In genomic region chr2:31190188-31190587, GRCh38 we compare ENCODE assay signal across 25 cellular contexts. TPM values are rescaled to one million over a fixed set of nuclear protein-coding genes. Genes with fewer than 3 reads are reported as not detected.
DNase-seq lines count a peak whose midpoint lies in the region; ATAC-seq, FAIRE-seq and TF ChIP-seq lines count a peak whose summit lies in the region.
"Had no signal": no experiment of that assay in that cellular context is flagged by ENCODE, and none has a peak within 500 bp of the region (broad histone marks: within the 10 kb centered on the region; RNA-seq: fewer than 3 reads in every experiment).

No MANE protein-coding gene starts in this region.

- no peak overlapping the region for H3K9ac ChIP-seq in HepG2 (ENCODE audit: insufficient read depth, low read depth, low read length)
- H3K9ac ChIP-seq in IMR-90 (ENCODE audit: low read depth, low read length), result no peak overlapping the region
- H3K9ac ChIP-seq: BLaER1 had no signal

- no peak overlapping the region for H2BK5ac ChIP-seq in IMR-90 (ENCODE audit: low read depth, low read length, poor library complexity, severe bottlenecking)

- TF ChIP-seq POLR2A in HepG2 (IDR thresholded peaks at IDR 0.05; ENCODE audit: insufficient read depth in 1 of 2, low read depth in 2 of 2, low read length in 2 of 2), result no peak
- TF ChIP-seq POLR2A in right lobe of liver (IDR thresholded peaks at IDR 0.05), result no peak
- TF ChIP-seq POLR2A in A549 (IDR thresholded peaks at IDR 0.05; ENCODE audit: low read length), result no peak
- TF ChIP-seq POLR2A in IMR-90 (IDR thresholded peaks at IDR 0.05; ENCODE audit: low read depth, low read length), result no peak

- no peak overlapping the region for H3K18ac ChIP-seq in IMR-90 (ENCODE audit: low read depth, low read length)

- no peak overlapping the region for H4K8ac ChIP-seq in IMR-90 (ENCODE audit: low read depth in 2 of 2, low read length in 2 of 2)

- FAIRE-seq in HepG2 (lab: Jason Lieb, UNC) (no peak), A549 (lab: Jason Lieb, UNC) (no peak)
- FAIRE-seq: GM12878 had no signal

- ATAC-seq in HepG2 (no peak), right lobe of liver (no peak), A549 (no peak), IMR-90 (ENCODE audit: low read depth) (no peak)
- ATAC-seq: GM12878 had no signal

- H3K4me2 ChIP-seq in HepG2 (ENCODE audit: low read depth, low read length) (no peak overlapping the region), A549 (no peak overlapping the region), IMR-90 (ENCODE audit: low read depth, low read length) (no peak overlapping the region)
- H3K4me2 ChIP-seq: BLaER1 had no signal

- no peak overlapping the region for H3K4ac ChIP-seq in IMR-90 (ENCODE audit: low read depth, low read length)

- POLR2A ChIA-PET in HepG2 (lab: Yijun Ruan, JAX) (no interaction called here), A549 (lab: Yijun Ruan, JAX) (no interaction called here), IMR-90 (lab: Charles Lee; ENCODE audit: unreplicated experiment) (no interaction called here)

- no peak overlapping the region for H2AK9ac ChIP-seq in IMR-90 (replicated peaks; ENCODE audit: low read depth, low read length, poor library complexity)

- DNase-seq in HepG2 (ENCODE audit: low spot score), result no peak
- DNase-seq in right lobe of liver, result no peak
- DNase-seq in A549 (ENCODE audit: low read depth in 1 of 2, low spot score in 1 of 2), result no peak
- no peak for DNase-seq in IMR-90
- DNase-seq in NAMALWA (ENCODE audit: low spot score), result no peak
- DNase-seq: ACHN; BE2C; C1 segment of cervical spinal cord; CD4-positive, alpha-beta memory T cell; CD4-positive, CD25-positive, alpha-beta regulatory T cell; CD8-positive, alpha-beta memory T cell; COR-L47; DMS 273 treated with DMSO at 0.1 percent for 48 hours; DMS153; DMS53; DMS79; DND-41; EL; GDM1 had no signal

- no peak overlapping the region for H2AFZ ChIP-seq in HepG2 (ENCODE audit: low read length)
- H2AFZ ChIP-seq in IMR-90 (replicated peaks; ENCODE audit: low read length, poor library complexity), result no peak overlapping the region

- TF ChIP-seq EP300 in HepG2 (IDR thresholded peaks at IDR 0.05; ENCODE audit: low read depth in 2 of 2, low read length in 2 of 2) (no peak), HepG2 (CRISPR knock-in tag; IDR thresholded peaks at IDR 0.05; ENCODE audit: borderline replicate concordance) (no peak), A549 (IDR thresholded peaks at IDR 0.05) (no peak)

- no peak overlapping the region for H2AK5ac ChIP-seq in IMR-90 (ENCODE audit: low read depth, low read length)

- intact Hi-C loops in HepG2 (cut with micrococcal nuclease; ENCODE audit: unreplicated experiment), result no loop called here
- intact Hi-C loops in right lobe of liver (cut with DNase I), result no loop called here
- intact Hi-C loops in IMR-90 (cut with micrococcal nuclease), result no loop called here

- CTCF ChIA-PET in HepG2 (lab: Yijun Ruan, JAX; ENCODE audit: low intra/inter-chr PET ratio, low total read pairs), result no interaction called here
- CTCF ChIA-PET in A549 (lab: Yijun Ruan, JAX), result interaction anchor here (0.8 to 1.3 kb wide), 3 partner anchors 11 to 224 kb away, joined by 4 read pairs; partner anchors contain the start of gene XDH
- CTCF ChIA-PET in IMR-90 (lab: Yijun Ruan, JAX), result interaction anchor here (1.0 kb wide), 1 partner anchor 19 kb away, joined by 3 read pairs; no protein-coding TSS in a partner anchor

- H3K79me1 ChIP-seq in IMR-90 (ENCODE audit: low read depth in 1 of 2, low read length in 2 of 2), result no peaks in the 10 kb centered on the region

- H3K27ac ChIP-seq in HepG2 (ENCODE audit: extremely low read length, insufficient read depth, low read length) (no peak overlapping the region), right lobe of liver (no peak overlapping the region), A549 (no peak overlapping the region), IMR-90 (ENCODE audit: insufficient read depth, low read length) (no peak overlapping the region)
- H3K27ac ChIP-seq: 22Rv1, BLaER1 had no signal

- H3K36me3 ChIP-seq in HepG2 (replicated peaks in 1 of 2; ENCODE audit: control insufficient read depth in 1 of 2, insufficient read depth in 2 of 2, low read length in 2 of 2) (no peaks in the 10 kb centered on the region; a peak in 1 of 5 replicates), right lobe of liver (no peaks in the 10 kb centered on the region), IMR-90 (ENCODE audit: control insufficient read depth, insufficient read depth, low read length) (no peaks in the 10 kb centered on the region)
- H3K36me3 ChIP-seq: BE2C, BLaER1 had no signal

- no peaks in the 10 kb centered on the region for H3K79me2 ChIP-seq in HepG2 (ENCODE audit: insufficient read depth, low read length)

- H3K27me3 ChIP-seq in HepG2 (ENCODE audit: control insufficient read depth in 1 of 2, insufficient read depth in 2 of 2, low read length in 2 of 2) (peaks cover 3 to 44% of the 10 kb centered on the region in 2 experiments; a peak in 4 of 5 replicates), right lobe of liver (no peaks in the 10 kb centered on the region), IMR-90 (ENCODE audit: control insufficient read depth, insufficient read depth, low read length) (peaks cover 7% of the 10 kb centered on the region)
- H3K27me3 ChIP-seq: BLaER1 had no signal

- in situ Hi-C loops in HepG2 (cut with HindIII; ENCODE audit: extremely low pct_ligation_motif_present, low pct_unique_long_range_greater_than_20kb), result no loop called here
- in situ Hi-C loops in IMR-90 (cut with MboI; ENCODE audit: low sequenced_read_pairs), result no loop called here

- H3K4me3 ChIP-seq in HepG2 (replicated peaks in 1 of 3; ENCODE audit: insufficient read depth in 1 of 3, low read depth in 2 of 3, low read length in 3 of 3) (no peak overlapping the region), right lobe of liver (no peak overlapping the region), A549 (no peak overlapping the region), IMR-90 (ENCODE audit: insufficient read depth, low read depth, low read length) (no peak overlapping the region)
- H3K4me3 ChIP-seq: BLaER1, GM12878 had no signal

- no peak overlapping the region for H3K56ac ChIP-seq in IMR-90 (ENCODE audit: extremely low read depth, insufficient read depth, low read length)

- no peak for TF ChIP-seq RAD21 in HepG2 (CRISPR knock-in tag; IDR thresholded peaks at IDR 0.05)
- no peak for TF ChIP-seq RAD21 in A549 (conservative IDR thresholded peaks at IDR 0.05 in 1 of 2, IDR thresholded peaks at IDR 0.05 in 1 of 2)
- TF ChIP-seq RAD21 in IMR-90 (IDR thresholded peaks at IDR 0.05; ENCODE audit: low read length), result no peak

- dilution Hi-C loops in IMR-90 (cut with HindIII; ENCODE audit: low sequenced_read_pairs, unreplicated experiment), result no loop called here

- no peak overlapping the region for H3K23ac ChIP-seq in IMR-90 (ENCODE audit: low read depth, low read length)

- no peak overlapping the region for H2BK120ac ChIP-seq in IMR-90 (ENCODE audit: low read depth, low read length)

- TF ChIP-seq CTCF in HepG2 (CRISPR knock-in tag; IDR thresholded peaks at IDR 0.05) (no peak), right lobe of liver (IDR thresholded peaks at IDR 0.05) (no peak), A549 (IDR thresholded peaks at IDR 0.05) (no peak), IMR-90 (conservative IDR thresholded peaks at IDR 0.05; ENCODE audit: low read depth, low read length) (no peak)

- no peak overlapping the region for H2BK20ac ChIP-seq in IMR-90 (ENCODE audit: low read depth, low read length)

- no peak overlapping the region for H4K5ac ChIP-seq in IMR-90 (ENCODE audit: low read depth, low read length)

- no peak overlapping the region for H2BK15ac ChIP-seq in IMR-90 (ENCODE audit: low read depth, low read length)

- 7% methylated on average over 1 of the region's 1 CpG for WGBS in HepG2 (ENCODE audit: low lambda C conversion rate)
- WGBS in right lobe of liver (ENCODE audit: insufficient coverage, low coverage, low lambda C conversion rate, missing lambda C conversion rate), result 44% methylated on average over 1 of the region's 1 CpG
- 30% methylated on average over 1 of the region's 1 CpG for WGBS in A549 (ENCODE audit: missing lambda C conversion rate)
- WGBS in IMR-90 (ENCODE audit: extremely low coverage in 2 of 2, insufficient read length in 1 of 2), 2 experiments, result no CpG with 5 or more reads among the region's 1 CpG

- no peak overlapping the region for H4K91ac ChIP-seq in IMR-90 (ENCODE audit: insufficient read depth, low read depth, low read length)

- no peaks in the 10 kb centered on the region for H3K9me3 ChIP-seq in HepG2 (ENCODE audit: low read length)
- H3K9me3 ChIP-seq in right lobe of liver, result no peaks in the 10 kb centered on the region
- H3K9me3 ChIP-seq in A549, result no peaks in the 10 kb centered on the region
- no peaks in the 10 kb centered on the region for H3K9me3 ChIP-seq in IMR-90 (ENCODE audit: control insufficient read depth, insufficient read depth, low read length)
- H3K9me3 ChIP-seq: BE2C, BLaER1 had no signal

- no peaks in the 10 kb centered on the region for H4K20me1 ChIP-seq in HepG2 (ENCODE audit: insufficient read depth, low read length)
- no peaks in the 10 kb centered on the region for H4K20me1 ChIP-seq in IMR-90 (ENCODE audit: insufficient read depth, low read length)
- H4K20me1 ChIP-seq: BLaER1 had no signal

- H3K14ac ChIP-seq in IMR-90 (replicated peaks; ENCODE audit: low read depth, low read length), result no peak overlapping the region

- no TSS peak for BruUV-seq in HepG2 (replicated peaks; lab: Mats Ljungman, UMichigan)
- no TSS peak for BruUV-seq in IMR-90 (replicated peaks; lab: Mats Ljungman, UMichigan)

- H3K4me1 ChIP-seq in HepG2 (ENCODE audit: insufficient read depth, low read length) (no peaks in the 10 kb centered on the region), right lobe of liver (no peaks in the 10 kb centered on the region), A549 (no peaks in the 10 kb centered on the region), IMR-90 (ENCODE audit: control insufficient read depth, insufficient read depth, low read length) (no peaks in the 10 kb centered on the region)
- H3K4me1 ChIP-seq: BE2C, BLaER1 had no signal

- no peaks in the 10 kb centered on the region for H3K9me1 ChIP-seq in IMR-90 (ENCODE audit: insufficient read depth, low read length)

RNA-seq across cellular contexts. Expression of gene CAPN14, which starts 27.1 kb away (rescaled TPM):
- total RNA-seq in HepG2 (2016; rRNA removed; fragmentation: Illumina TruSeq; extraction: Trizol) (not detected in 2 replicates), right lobe of liver (under 1 TPM in 1 of 6 experiments, not detected in 5; 0.12 TPM), IMR-90 (2012; rRNA removed) (under 0.01 TPM in 2 replicates)
- not detected in 2 replicates for total RNA-seq in HepG2 (2016; cell fraction: cytosol; rRNA removed; fragmentation: Illumina TruSeq; extraction: Trizol; ENCODE audit: low read depth)
- total RNA-seq in HepG2 (2016; cell fraction: insoluble cytoplasmic fraction; rRNA removed; fragmentation: Illumina TruSeq; extraction: Trizol), result not detected in 2 replicates
- not detected in 2 replicates for total RNA-seq in HepG2 (2016; cell fraction: membrane; rRNA removed; fragmentation: Illumina TruSeq; extraction: Trizol)
- not detected in 2 replicates for total RNA-seq in HepG2 (2016; cell fraction: nucleus; rRNA removed; fragmentation: Illumina TruSeq; extraction: Trizol)
- polyA plus RNA-seq in HepG2 (2011; rRNA removed) (not detected in 2 replicates), A549 (2011; rRNA removed) (0.06 and 0.11 TPM in 2 replicates), A549 (2017; fragmentation: RNase III; extraction: RNeasy Plus Mini Kit Qiagen cat#74134 plus additional on column Dnase treatment) (0.04 to 0.09 TPM (median 0.08 TPM) in 3 replicates), IMR-90 (2012; rRNA removed) (0.07 and 0.09 TPM in 2 replicates)
- polyA plus RNA-seq in HepG2 (2011; cell fraction: cytosol; rRNA removed), result not detected in 2 replicates
- polyA plus RNA-seq in HepG2 (2011; cell fraction: nucleus; rRNA removed), result not detected in 2 replicates
- polyA plus RNA-seq in HepG2 (2012), result not detected in 2 replicates
- not detected in 2 replicates for polyA plus RNA-seq in HepG2 (2016; cell fraction: cytosol; fragmentation: Illumina TruSeq; extraction: Trizol; ENCODE audit: low read depth)
- not detected in 2 replicates for polyA plus RNA-seq in HepG2 (2016; cell fraction: insoluble cytoplasmic fraction; fragmentation: Illumina TruSeq; extraction: Trizol; ENCODE audit: low read depth)
- polyA plus RNA-seq in HepG2 (2016; cell fraction: membrane; fragmentation: Illumina TruSeq; extraction: Trizol; ENCODE audit: low read depth), result not detected in 2 replicates
- not detected in 2 replicates for polyA plus RNA-seq in HepG2 (2016; cell fraction: nucleus; fragmentation: Illumina TruSeq; extraction: Trizol; ENCODE audit: insufficient read depth, low read depth)
- polyA minus RNA-seq in HepG2 (2011; rRNA and poly(A)+ RNA removed; ENCODE audit: low replicate concordance), result not detected in 2 replicates
- polyA minus RNA-seq in HepG2 (2011; cell fraction: cytosol; rRNA and poly(A)+ RNA removed), result not detected in 2 replicates
- not detected in 2 replicates for polyA minus RNA-seq in HepG2 (2011; cell fraction: nucleus; rRNA and poly(A)+ RNA removed)
- 0.03 and 0.06 TPM in 2 replicates for polyA plus RNA-seq in A549 (2012; cell fraction: cytosol; rRNA removed)
- 0.08 and 0.16 TPM in 2 replicates for polyA plus RNA-seq in A549 (2012; cell fraction: nucleus; rRNA removed)
- not detected in 2 replicates for polyA minus RNA-seq in A549 (2011; rRNA and poly(A)+ RNA removed)
- polyA plus RNA-seq in IMR-90 (2012; cell fraction: cytosol; rRNA removed), result 0.03 and 0.08 TPM in 2 replicates
- 0.13 and 0.24 TPM in 2 replicates for polyA plus RNA-seq in IMR-90 (2012; cell fraction: nucleus; rRNA removed; ENCODE audit: low replicate concordance)
- total RNA-seq: A172, G401 had no signal
- polyA plus RNA-seq: CD14-positive monocyte had no signal

RNA-seq across cellular contexts. Expression of gene EHD3, which starts 43.8 kb away (rescaled TPM):
- total RNA-seq in HepG2 (2016; rRNA removed; fragmentation: Illumina TruSeq; extraction: Trizol) (0.69 and 0.70 TPM in 2 replicates), right lobe of liver (10 to 100 TPM in 1 of 6 experiments, 1 to 10 TPM in 5; 4.0 to 10.6 (median 7.6) TPM), IMR-90 (2012; rRNA removed) (34.4 and 39.8 TPM in 2 replicates)
- 0.09 and 0.20 TPM in 2 replicates for total RNA-seq in HepG2 (2016; cell fraction: cytosol; rRNA removed; fragmentation: Illumina TruSeq; extraction: Trizol; ENCODE audit: low read depth)
- 0.58 and 0.71 TPM in 2 replicates for total RNA-seq in HepG2 (2016; cell fraction: insoluble cytoplasmic fraction; rRNA removed; fragmentation: Illumina TruSeq; extraction: Trizol)
- 0.37 and 0.52 TPM in 2 replicates for total RNA-seq in HepG2 (2016; cell fraction: membrane; rRNA removed; fragmentation: Illumina TruSeq; extraction: Trizol)
- total RNA-seq in HepG2 (2016; cell fraction: nucleus; rRNA removed; fragmentation: Illumina TruSeq; extraction: Trizol), result 0.40 and 0.47 TPM in 2 replicates
- polyA plus RNA-seq in HepG2 (2011; rRNA removed) (0.20 and 0.27 TPM in 2 replicates), A549 (2011; rRNA removed) (10.6 and 12.3 TPM in 2 replicates), A549 (2017; fragmentation: RNase III; extraction: RNeasy Plus Mini Kit Qiagen cat#74134 plus additional on column Dnase treatment) (7.9 to 9.2 TPM (median 8.7 TPM) in 3 replicates), IMR-90 (2012; rRNA removed) (29.1 and 31.8 TPM in 2 replicates)
- polyA plus RNA-seq in HepG2 (2011; cell fraction: cytosol; rRNA removed), result 0.23 and 0.31 TPM in 2 replicates
- 0.18 and 0.23 TPM in 2 replicates for polyA plus RNA-seq in HepG2 (2011; cell fraction: nucleus; rRNA removed)
- 0.13 and 0.23 TPM in 2 replicates for polyA plus RNA-seq in HepG2 (2012)
- 0.08 and 0.10 TPM in 2 replicates for polyA plus RNA-seq in HepG2 (2016; cell fraction: cytosol; fragmentation: Illumina TruSeq; extraction: Trizol; ENCODE audit: low read depth)
- polyA plus RNA-seq in HepG2 (2016; cell fraction: insoluble cytoplasmic fraction; fragmentation: Illumina TruSeq; extraction: Trizol; ENCODE audit: low read depth), result 0.62 and 0.74 TPM in 2 replicates
- polyA plus RNA-seq in HepG2 (2016; cell fraction: membrane; fragmentation: Illumina TruSeq; extraction: Trizol; ENCODE audit: low read depth), result 0.17 and 0.27 TPM in 2 replicates
- polyA plus RNA-seq in HepG2 (2016; cell fraction: nucleus; fragmentation: Illumina TruSeq; extraction: Trizol; ENCODE audit: insufficient read depth, low read depth), result 0.48 and 0.56 TPM in 2 replicates
- 0.05 and 0.70 TPM in 2 replicates for polyA minus RNA-seq in HepG2 (2011; rRNA and poly(A)+ RNA removed; ENCODE audit: low replicate concordance)
- 0.30 TPM in 1 of 2 replicates, not detected in the other for polyA minus RNA-seq in HepG2 (2011; cell fraction: cytosol; rRNA and poly(A)+ RNA removed)
- 0.26 and 0.50 TPM in 2 replicates for polyA minus RNA-seq in HepG2 (2011; cell fraction: nucleus; rRNA and poly(A)+ RNA removed)
- polyA plus RNA-seq in A549 (2012; cell fraction: cytosol; rRNA removed), result 9.2 and 11.4 TPM in 2 replicates
- polyA plus RNA-seq in A549 (2012; cell fraction: nucleus; rRNA removed), result 6.9 and 7.1 TPM in 2 replicates
- polyA minus RNA-seq in A549 (2011; rRNA and poly(A)+ RNA removed), result 16.7 and 21.0 TPM in 2 replicates
- 14.9 and 29.2 TPM in 2 replicates for polyA plus RNA-seq in IMR-90 (2012; cell fraction: cytosol; rRNA removed)
- 16.5 and 17.6 TPM in 2 replicates for polyA plus RNA-seq in IMR-90 (2012; cell fraction: nucleus; rRNA removed; ENCODE audit: low replicate concordance)

RNA-seq across cellular contexts. Expression of gene GALNT14, which starts 51.9 kb away (rescaled TPM):
- total RNA-seq in HepG2 (2016; rRNA removed; fragmentation: Illumina TruSeq; extraction: Trizol) (not detected in 2 replicates), right lobe of liver (1 to 10 TPM in 3 of 6 experiments, under 1 TPM in 3; 0.37 to 2.8 (median 1.0) TPM), IMR-90 (2012; rRNA removed) (0.18 TPM in 1 of 2 replicates, not detected in the other)
- not detected in 2 replicates for total RNA-seq in HepG2 (2016; cell fraction: cytosol; rRNA removed; fragmentation: Illumina TruSeq; extraction: Trizol; ENCODE audit: low read depth)
- not detected in 2 replicates for total RNA-seq in HepG2 (2016; cell fraction: insoluble cytoplasmic fraction; rRNA removed; fragmentation: Illumina TruSeq; extraction: Trizol)
- not detected in 2 replicates for total RNA-seq in HepG2 (2016; cell fraction: membrane; rRNA removed; fragmentation: Illumina TruSeq; extraction: Trizol)
- not detected in 2 replicates for total RNA-seq in HepG2 (2016; cell fraction: nucleus; rRNA removed; fragmentation: Illumina TruSeq; extraction: Trizol)
- polyA plus RNA-seq in HepG2 (2011; rRNA removed) (not detected in 2 replicates), A549 (2011; rRNA removed) (34.4 and 40.1 TPM in 2 replicates), A549 (2017; fragmentation: RNase III; extraction: RNeasy Plus Mini Kit Qiagen cat#74134 plus additional on column Dnase treatment) (38.3 to 48.0 TPM (median 40.0 TPM) in 3 replicates), IMR-90 (2012; rRNA removed) (0.15 TPM in 1 of 2 replicates, not detected in the other)
- not detected in 2 replicates for polyA plus RNA-seq in HepG2 (2011; cell fraction: cytosol; rRNA removed)
- polyA plus RNA-seq in HepG2 (2011; cell fraction: nucleus; rRNA removed), result not detected in 2 replicates
- not detected in 2 replicates for polyA plus RNA-seq in HepG2 (2012)
- polyA plus RNA-seq in HepG2 (2016; cell fraction: cytosol; fragmentation: Illumina TruSeq; extraction: Trizol; ENCODE audit: low read depth), result not detected in 2 replicates
- polyA plus RNA-seq in HepG2 (2016; cell fraction: insoluble cytoplasmic fraction; fragmentation: Illumina TruSeq; extraction: Trizol; ENCODE audit: low read depth), result not detected in 2 replicates
- polyA plus RNA-seq in HepG2 (2016; cell fraction: membrane; fragmentation: Illumina TruSeq; extraction: Trizol; ENCODE audit: low read depth), result not detected in 2 replicates
- polyA plus RNA-seq in HepG2 (2016; cell fraction: nucleus; fragmentation: Illumina TruSeq; extraction: Trizol; ENCODE audit: insufficient read depth, low read depth), result not detected in 2 replicates
- 0.26 TPM in 1 of 2 replicates, not detected in the other for polyA minus RNA-seq in HepG2 (2011; rRNA and poly(A)+ RNA removed; ENCODE audit: low replicate concordance)
- polyA minus RNA-seq in HepG2 (2011; cell fraction: cytosol; rRNA and poly(A)+ RNA removed), result not detected in 2 replicates
- polyA minus RNA-seq in HepG2 (2011; cell fraction: nucleus; rRNA and poly(A)+ RNA removed), result not detected in 2 replicates
- 60.4 and 63.0 TPM in 2 replicates for polyA plus RNA-seq in A549 (2012; cell fraction: cytosol; rRNA removed)
- polyA plus RNA-seq in A549 (2012; cell fraction: nucleus; rRNA removed), result 93.1 and 104 TPM in 2 replicates
- polyA minus RNA-seq in A549 (2011; rRNA and poly(A)+ RNA removed), result 81.5 and 99.9 TPM in 2 replicates
- 0.04 and 0.21 TPM in 2 replicates for polyA plus RNA-seq in IMR-90 (2012; cell fraction: cytosol; rRNA removed)
- polyA plus RNA-seq in IMR-90 (2012; cell fraction: nucleus; rRNA removed; ENCODE audit: low replicate concordance), result 0.03 TPM in 2 replicates
- total RNA-seq: A172; CD4-positive, CD25-positive, alpha-beta regulatory T cell; G401 had no signal
- polyA plus RNA-seq: CD4-positive, alpha-beta memory T cell; CD4-positive, CD25-positive, alpha-beta regulatory T cell; CD8-positive, alpha-beta memory T cell had no signal
